ENCODE assay signal across 14 cellular contexts in genomic region chr10:69721690-69722310, GRCh38.
DNase-seq lines count a peak whose midpoint lies in the region; ATAC-seq and TF ChIP-seq lines count a peak whose summit lies in the region.
"Had no signal": no experiment of that assay in that cellular context is flagged by ENCODE, and none has a peak within 500 bp of the region (broad histone marks: within the 10 kb centered on the region; RNA-seq: fewer than 3 reads in every experiment).

No MANE protein-coding gene starts in this region.

- TF ChIP-seq CTCF in HEK293 (tag by site-specific recombination; IDR thresholded peaks at IDR 0.05), result no peak
- TF ChIP-seq CTCF in osteocyte (IDR thresholded peaks at IDR 0.05), result no peak

- no peak overlapping the region for H3K4me3 ChIP-seq in HEK293 (ENCODE audit: low read depth, low read length)

- no peaks in the 10 kb centered on the region for H3K9me3 ChIP-seq in HEK293 (ENCODE audit: control insufficient read depth, insufficient read depth, low read depth, low read length)

- DNase-seq in RPMI8226 (peak; percentile 27), Right ventricle myocardium superior (peak; percentile 74), osteocyte (ENCODE audit: extremely low spot score, unreplicated experiment) (no peak), SHP77 treated with DMSO at 0.1 percent for 48 hours (lab: John Stamatoyannopoulos, UW) (no peak), NCI-H146 (lab: John Stamatoyannopoulos, UW) (no peak), CD1c-positive myeloid dendritic cell (ENCODE audit: extremely low spot score) (no peak)
- DNase-seq in activated CD8-positive, alpha-beta memory T cell treated with anti-CD3 and anti-CD28 coated beads for 24 hours, result no peak
- DNase-seq: activated CD4-positive, alpha-beta T cell treated with anti-CD3 and anti-CD28 coated beads, Interleukin-2, amount 50 U/mL, for 1 hour; Calu3; effector CD4-positive, alpha-beta T cell; NCI-H446 treated with DMSO at 0.1 percent for 48 hours; stimulated activated CD4-positive, alpha-beta T cell treated with anti-CD3 and anti-CD28 coated beads, Interleukin-4, amount 100 ng/mL, for 24 hours had no signal

- ATAC-seq in Right ventricle myocardium superior (ENCODE audit: poor library complexity), result peak; percentile 94

- no peak overlapping the region for H3K27ac ChIP-seq in HEK293 (ENCODE audit: extremely low read depth, low read depth, low read length)

- H3K9me3 Mint-ChIP-seq in osteocyte (ENCODE audit: unreplicated experiment), result peaks cover 5% of the 10 kb centered on the region
- H3K9me3 Mint-ChIP-seq: activated naive CD4-positive, alpha-beta T cell treated with anti-CD3 and anti-CD28 coated beads, Interleukin-2, amount 50 U/mL, for 24 hours had no signal

- no peaks in the 10 kb centered on the region for H3K36me3 ChIP-seq in HEK293 (ENCODE audit: control insufficient read depth in 2 of 2, insufficient read depth in 1 of 2, low read length in 2 of 2)

- H3K27me3 Mint-ChIP-seq in osteocyte (ENCODE audit: unreplicated experiment), result no peaks in the 10 kb centered on the region

- no peaks in the 10 kb centered on the region for H3K4me1 ChIP-seq in HEK293 (ENCODE audit: control insufficient read depth, insufficient read depth, low read length)

- H3K4me1 Mint-ChIP-seq in osteocyte (ENCODE audit: unreplicated experiment), result peaks cover 22% of the 10 kb centered on the region
- H3K4me1 Mint-ChIP-seq: activated naive CD4-positive, alpha-beta T cell treated with anti-CD3 and anti-CD28 coated beads, Interleukin-2, amount 50 U/mL, for 24 hours had no signal

- CTCF ChIA-PET in HEK293 (lab: Yijun Ruan, JAX), result interaction anchor here (1.3 kb wide), 1 partner anchor 78 kb away, joined by 4 read pairs; no protein-coding TSS in a partner anchor

- POLR2A ChIA-PET in HEK293 (lab: Yijun Ruan, JAX), result no interaction called here

- H3K27ac Mint-ChIP-seq in osteocyte (ENCODE audit: unreplicated experiment), result peak overlapping the region; percentile 50
- H3K27ac Mint-ChIP-seq: activated naive CD4-positive, alpha-beta T cell treated with anti-CD3 and anti-CD28 coated beads, Interleukin-2, amount 50 U/mL, for 24 hours had no signal

- intact Hi-C loops in Right ventricle myocardium superior (cut with DNase I), result no loop called here

- H3K4me3 Mint-ChIP-seq in osteocyte (ENCODE audit: unreplicated experiment), result no peak overlapping the region
- H3K4me3 Mint-ChIP-seq: activated naive CD4-positive, alpha-beta T cell treated with anti-CD3 and anti-CD28 coated beads, Interleukin-2, amount 50 U/mL, for 24 hours had no signal

- H3K36me3 Mint-ChIP-seq in osteocyte (ENCODE audit: unreplicated experiment), result no peaks in the 10 kb centered on the region
- H3K36me3 Mint-ChIP-seq: activated naive CD4-positive, alpha-beta T cell treated with anti-CD3 and anti-CD28 coated beads, Interleukin-2, amount 50 U/mL, for 24 hours had no signal

TF ChIP-seq in HEK293, 187 proteins besides CTCF, POLR2A, EP300 and RAD21:
- no peak for TF ChIP-seq ZNF266 (tag by site-specific recombination; IDR thresholded peaks at IDR 0.05; ENCODE audit: low read depth)
- TF ChIP-seq GLIS1 (tag by site-specific recombination; IDR thresholded peaks at IDR 0.05), result peak; percentile 24; the same call in 1 of the 2 replicates
TF ChIP-seq in HEK293: peak in this region for 1.

Comparison
In these comparisons a context has a peak if more than half of its experiments do, and no peak if none do; other contexts are left out.
1. DNase-seq: peak in RPMI8226 (single experiment) and Right ventricle myocardium superior (single experiment); none in osteocyte (single experiment), SHP77 treated with DMSO at 0.1 percent for 48 hours (single experiment), NCI-H146 (single experiment), activated CD8-positive, alpha-beta memory T cell treated with anti-CD3 and anti-CD28 coated beads for 24 hours (single experiment) and CD1c-positive myeloid dendritic cell (single experiment).